In genomic region chr1:113928950-113929749, GRCh38 we compare ENCODE assay signal across 1 cellular context.
A peak's percentile ranks its signal among the peaks of the same experiment; 100 is the strongest.
TF ChIP-seq lines count a peak whose summit lies in the region.

Gene HIPK1, plus strand, starts transcription at chr1:113929324.

TF ChIP-seq in HepG2, 621 proteins besides CTCF, POLR2A, EP300 and RAD21 (continued from another document and continues in another):
- TF ChIP-seq GLMP (CRISPR knock-in tag; IDR thresholded peaks at IDR 0.05; ENCODE audit: borderline replicate concordance) (no peak), ZFP1 (CRISPR knock-in tag; IDR thresholded peaks at IDR 0.05) (peak; percentile 21), MNT (IDR thresholded peaks at IDR 0.05) (no peak), ZBTB14 (CRISPR knock-in tag; IDR thresholded peaks at IDR 0.05) (peak; percentile 84), PHF20 (CRISPR knock-in tag; IDR thresholded peaks at IDR 0.05) (peak; percentile 88), IRF9 (CRISPR knock-in tag; IDR thresholded peaks at IDR 0.05; ENCODE audit: borderline replicate concordance) (no peak), ZNF775 (CRISPR knock-in tag; IDR thresholded peaks at IDR 0.05; ENCODE audit: borderline replicate concordance) (no peak), MZF1 (CRISPR knock-in tag; IDR thresholded peaks at IDR 0.05; ENCODE audit: borderline replicate concordance) (no peak), HOXA7 (CRISPR knock-in tag; IDR thresholded peaks at IDR 0.05) (no peak), ZNF773 (CRISPR knock-in tag; IDR thresholded peaks at IDR 0.05; ENCODE audit: borderline replicate concordance) (peak; percentile 19; the same call in 1 of the 2 replicates), IRF2 (CRISPR knock-in tag; IDR thresholded peaks at IDR 0.05) (peak; percentile 84; the same call in 1 of the 2 replicates), ATRX (CRISPR knock-in tag; IDR thresholded peaks at IDR 0.05; ENCODE audit: borderline replicate concordance) (no peak), ZNF558 (CRISPR knock-in tag; IDR thresholded peaks at IDR 0.05; ENCODE audit: borderline replicate concordance) (peak; percentile 41; the same call in 1 of the 2 replicates), CERS6 (CRISPR knock-in tag; IDR thresholded peaks at IDR 0.05) (no peak), NFYB (CRISPR knock-in tag; IDR thresholded peaks at IDR 0.05) (peak; percentile 46; the same call in 1 of the 2 replicates), ZNF709 (CRISPR knock-in tag; IDR thresholded peaks at IDR 0.05) (peak; percentile 72; the same call in 1 of the 2 replicates), ZNF616 (CRISPR knock-in tag; IDR thresholded peaks at IDR 0.05; ENCODE audit: low read depth) (no peak; the same call in 1 of the 2 replicates), ZNF619 (CRISPR knock-in tag; IDR thresholded peaks at IDR 0.05) (no peak), TRIM24 (CRISPR knock-in tag; IDR thresholded peaks at IDR 0.05) (no peak), NR1H2 (CRISPR knock-in tag; IDR thresholded peaks at IDR 0.05; ENCODE audit: borderline replicate concordance, low read depth) (no peak), MAX (IDR thresholded peaks at IDR 0.05) (peak; percentile 67), ZNF10 (CRISPR knock-in tag; IDR thresholded peaks at IDR 0.05; ENCODE audit: borderline replicate concordance, low read depth) (no peak), ZNF839 (CRISPR knock-in tag; IDR thresholded peaks at IDR 0.05; ENCODE audit: borderline replicate concordance) (no peak), ZNF878 (CRISPR knock-in tag; IDR thresholded peaks at IDR 0.05) (peak; percentile 87), ZNF224 (CRISPR knock-in tag; IDR thresholded peaks at IDR 0.05) (peak; percentile 79; the same call in 1 of the 2 replicates), ZZZ3 (CRISPR knock-in tag; IDR thresholded peaks at IDR 0.05; ENCODE audit: borderline replicate concordance) (peak; percentile 75), FOXK1 (CRISPR knock-in tag; IDR thresholded peaks at IDR 0.05; ENCODE audit: borderline replicate concordance, low read depth) (peak; percentile 74; the same call in 1 of the 2 replicates), ATF4 (CRISPR knock-in tag; IDR thresholded peaks at IDR 0.05) (peak in 1 of 2 experiments; percentile 73; a peak in 2 of 4 replicates), RORA (CRISPR knock-in tag; IDR thresholded peaks at IDR 0.05) (no peak), ETS1 (CRISPR knock-in tag; IDR thresholded peaks at IDR 0.05) (no peak), ZNF614 (CRISPR knock-in tag; IDR thresholded peaks at IDR 0.05; ENCODE audit: borderline replicate concordance) (0 out of 2 replicates have a peak, but pooled peaks have one; percentile 30), ZNF138 (CRISPR knock-in tag; IDR thresholded peaks at IDR 0.05; ENCODE audit: low read depth) (peak; percentile 90), CBX5 (CRISPR knock-in tag; IDR thresholded peaks at IDR 0.05; ENCODE audit: borderline replicate concordance) (no peak; the same call in 1 of the 2 replicates), PPARG (CRISPR knock-in tag; conservative IDR thresholded peaks at IDR 0.05) (no peak), TEAD3 (CRISPR knock-in tag; optimal IDR thresholded peaks at IDR 0.05; ENCODE audit: borderline replicate concordance) (peak; percentile 83), ZBTB2 (CRISPR knock-in tag; IDR thresholded peaks at IDR 0.05; ENCODE audit: low read depth) (peak; percentile 84), ZNF512 (CRISPR knock-in tag; IDR thresholded peaks at IDR 0.05) (no peak), POLR2AphosphoS5 (IDR thresholded peaks at IDR 0.05; ENCODE audit: low read depth, low read length) (peak; percentile 67), THAP11 (CRISPR knock-in tag; IDR thresholded peaks at IDR 0.05) (peak; percentile 92), ZNF543 (CRISPR knock-in tag; IDR thresholded peaks at IDR 0.05) (peak; percentile 10; the same call in 1 of the 2 replicates), NBN (conservative IDR thresholded peaks at IDR 0.05) (no peak), MLXIP (CRISPR knock-in tag; IDR thresholded peaks at IDR 0.05; ENCODE audit: borderline replicate concordance) (0 out of 2 replicates have a peak, but pooled peaks have one; percentile 48), ZNF124 (CRISPR knock-in tag; IDR thresholded peaks at IDR 0.05) (peak; percentile 21; the same call in 1 of the 2 replicates), ZNF691 (CRISPR knock-in tag; IDR thresholded peaks at IDR 0.05; ENCODE audit: borderline replicate concordance, low read depth) (peak; percentile 82; the same call in 1 of the 2 replicates), SAP130 (CRISPR knock-in tag; IDR thresholded peaks at IDR 0.05; ENCODE audit: low read depth) (peak; percentile 97), ZSCAN12 (CRISPR knock-in tag; IDR thresholded peaks at IDR 0.05) (0 out of 2 replicates have a peak, but pooled peaks have one; percentile 39), KLF16 (CRISPR knock-in tag; IDR thresholded peaks at IDR 0.05) (peak in 1 of 2 experiments; percentile 85; a peak in 2 of 4 replicates), MED1 (CRISPR knock-in tag; IDR thresholded peaks at IDR 0.05) (peak; percentile 76), ZMYM4 (CRISPR knock-in tag; IDR thresholded peaks at IDR 0.05) (peak; percentile 90), ZNF564 (CRISPR knock-in tag; IDR thresholded peaks at IDR 0.05) (no peak), ZNF891 (CRISPR knock-in tag; IDR thresholded peaks at IDR 0.05) (no peak), THYN1 (CRISPR knock-in tag; IDR thresholded peaks at IDR 0.05; ENCODE audit: borderline replicate concordance, low read depth) (no peak), ISX (CRISPR knock-in tag; conservative IDR thresholded peaks at IDR 0.05) (no peak), MED13 (CRISPR knock-in tag; IDR thresholded peaks at IDR 0.05) (peak; percentile 56; the same call in 1 of the 2 replicates), SIN3A (IDR thresholded peaks at IDR 0.05; ENCODE audit: borderline replicate concordance, low read depth, low read length) (peak; percentile 95)
